1 cellular context compared by ENCODE assay signal in the genomic region with DNA sequence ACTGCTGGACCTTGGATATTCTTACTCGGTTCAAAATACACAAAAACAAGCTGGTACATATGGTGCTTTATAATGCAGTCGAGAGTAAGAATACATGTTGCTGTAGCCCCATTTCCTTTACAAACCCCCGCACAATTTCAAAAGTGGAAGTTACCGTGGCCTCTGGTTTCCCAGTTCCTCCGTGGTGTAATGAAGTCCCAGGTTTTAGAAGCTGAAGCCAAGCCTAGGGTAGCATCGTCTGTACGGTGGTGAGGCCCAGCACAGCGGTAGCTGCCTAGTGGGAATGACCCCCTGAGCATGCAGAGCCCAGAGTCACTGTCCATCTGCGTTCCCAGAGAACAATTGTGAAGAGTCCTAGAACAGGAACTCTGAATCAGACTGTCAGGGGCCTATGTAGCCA.
TF ChIP-seq lines count a peak whose summit lies in the region.

No MANE protein-coding gene starts in this region.

TF ChIP-seq in GM12878, 131 proteins besides CTCF, POLR2A, EP300 and RAD21 (continued from another document):
- TF ChIP-seq, protein P1, sequence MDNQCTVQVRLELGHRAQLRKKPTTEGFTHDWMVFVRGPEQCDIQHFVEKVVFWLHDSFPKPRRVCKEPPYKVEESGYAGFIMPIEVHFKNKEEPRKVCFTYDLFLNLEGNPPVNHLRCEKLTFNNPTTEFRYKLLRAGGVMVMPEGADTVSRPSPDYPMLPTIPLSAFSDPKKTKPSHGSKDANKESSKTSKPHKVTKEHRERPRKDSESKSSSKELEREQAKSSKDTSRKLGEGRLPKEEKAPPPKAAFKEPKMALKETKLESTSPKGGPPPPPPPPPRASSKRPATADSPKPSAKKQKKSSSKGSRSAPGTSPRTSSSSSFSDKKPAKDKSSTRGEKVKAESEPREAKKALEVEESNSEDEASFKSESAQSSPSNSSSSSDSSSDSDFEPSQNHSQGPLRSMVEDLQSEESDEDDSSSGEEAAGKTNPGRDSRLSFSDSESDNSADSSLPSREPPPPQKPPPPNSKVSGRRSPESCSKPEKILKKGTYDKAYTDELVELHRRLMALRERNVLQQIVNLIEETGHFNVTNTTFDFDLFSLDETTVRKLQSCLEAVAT (IDR thresholded peaks at IDR 0.05): no peak
- TF ChIP-seq, protein P2, sequence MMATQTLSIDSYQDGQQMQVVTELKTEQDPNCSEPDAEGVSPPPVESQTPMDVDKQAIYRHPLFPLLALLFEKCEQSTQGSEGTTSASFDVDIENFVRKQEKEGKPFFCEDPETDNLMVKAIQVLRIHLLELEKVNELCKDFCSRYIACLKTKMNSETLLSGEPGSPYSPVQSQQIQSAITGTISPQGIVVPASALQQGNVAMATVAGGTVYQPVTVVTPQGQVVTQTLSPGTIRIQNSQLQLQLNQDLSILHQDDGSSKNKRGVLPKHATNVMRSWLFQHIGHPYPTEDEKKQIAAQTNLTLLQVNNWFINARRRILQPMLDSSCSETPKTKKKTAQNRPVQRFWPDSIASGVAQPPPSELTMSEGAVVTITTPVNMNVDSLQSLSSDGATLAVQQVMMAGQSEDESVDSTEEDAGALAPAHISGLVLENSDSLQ (IDR thresholded peaks at IDR 0.05): no peak
- TF ChIP-seq ZBED1 (IDR thresholded peaks at IDR 0.05; ENCODE audit: borderline replicate concordance) (no peak), RUNX3 (IDR thresholded peaks at IDR 0.05; ENCODE audit: low read length) (peak; percentile 11; the same call in 1 of the 2 replicates), E4F1 (IDR thresholded peaks at IDR 0.05; ENCODE audit: borderline replicate concordance, partially characterized antibody) (no peak), ZNF384 (IDR thresholded peaks at IDR 0.05; ENCODE audit: borderline replicate concordance, low read depth, low read length) (no peak), USF2 (IDR thresholded peaks at IDR 0.05; ENCODE audit: borderline replicate concordance, low read depth, low read length) (no peak)
TF ChIP-seq in GM12878: peak in this region for 2.
